ENCODE assay signal across 17 cellular contexts in genomic region chr17:46727572-46728348, GRCh38.
DNase-seq lines count a peak whose midpoint lies in the region; ATAC-seq, FAIRE-seq and TF ChIP-seq lines count a peak whose summit lies in the region.
"Had no signal": no experiment of that assay in that cellular context is flagged by ENCODE, and none has a peak within 500 bp of the region (broad histone marks: within the 10 kb centered on the region; RNA-seq: fewer than 3 reads in every experiment).

No MANE protein-coding gene starts in this region.

- TF ChIP-seq EP300 in Ishikawa (IDR thresholded peaks at IDR 0.05; ENCODE audit: borderline replicate concordance): no peak

- no peaks in the 10 kb centered on the region for H3K4me1 ChIP-seq in left lung
- H3K4me1 ChIP-seq: BLaER1, upper lobe of left lung had no signal

- H3K4me3 ChIP-seq in bronchial epithelial cell (ENCODE audit: low read depth, low read length) (no peak overlapping the region), left lung (no peak overlapping the region)
- H3K4me3 ChIP-seq: BLaER1, skin epidermis, upper lobe of left lung had no signal

- H3K36me3 ChIP-seq in bronchial epithelial cell (ENCODE audit: control insufficient read depth, insufficient read depth, low read length) (no peaks in the 10 kb centered on the region), left lung (peaks cover 0 to 39% of the 10 kb centered on the region in 2 donors)

- intact Hi-C loops in left lung (cut with DNase I): no loop called here

- DNase-seq in AG08395 (ENCODE audit: low spot score) (peak; percentile 70), bronchial epithelial cell (ENCODE audit: low read depth) (peak; percentile 91), left lung (no peak), iPS-NIHi11 (ENCODE audit: low spot score) (no peak), left lobe of liver (ENCODE audit: low spot score) (no peak), Kasumi-1 (lab: John Stamatoyannopoulos, UW) (no peak)
- DNase-seq: activated B cell treated with CpG ODN at 0.5 μM for 24 hours, GDM1, MV-4-11, natural killer cell, NCI-H524 treated with DMSO at 0.1 percent for 48 hours, SIG-M5, upper lobe of left lung had no signal

- TF ChIP-seq CTCF in bronchial epithelial cell (IDR thresholded peaks at IDR 0.05; ENCODE audit: insufficient read depth, low read length, severe bottlenecking) (no peak), left lung (IDR thresholded peaks at IDR 0.05) (no peak)

- no peaks in the 10 kb centered on the region for H3K9me3 ChIP-seq in left lung
- H3K9me3 ChIP-seq: BLaER1, upper lobe of left lung had no signal

- no peak for FAIRE-seq in bronchial epithelial cell (lab: Jason Lieb, UNC)

- no peak overlapping the region for H3K27ac ChIP-seq in left lung
- H3K27ac ChIP-seq: BLaER1, skin epidermis, upper lobe of left lung had no signal

- TF ChIP-seq RAD21 in Ishikawa (IDR thresholded peaks at IDR 0.05; ENCODE audit: low read depth): no peak

- H3K27me3 ChIP-seq in bronchial epithelial cell (ENCODE audit: control insufficient read depth, insufficient read depth, low read length): no peaks in the 10 kb centered on the region
- no peaks in the 10 kb centered on the region for H3K27me3 ChIP-seq in left lung
- H3K27me3 ChIP-seq: BLaER1, upper lobe of left lung had no signal

- ATAC-seq in left lung (peak; percentile 44), left lobe of liver (no peak), HG03108 (IDR thresholded peaks at IDR 0.05; ENCODE audit: unreplicated experiment) (no peak)
- ATAC-seq: natural killer cell had no signal

TF ChIP-seq in Ishikawa, 13 proteins besides CTCF, POLR2A, EP300 and RAD21:
- TF ChIP-seq ZBTB7A (IDR thresholded peaks at IDR 0.05; ENCODE audit: low read depth): no peak
- peak; percentile 34; the same call in 1 of the 2 replicates for TF ChIP-seq TEAD4 (IDR thresholded peaks at IDR 0.05)
- no peak for TF ChIP-seq REST (IDR thresholded peaks at IDR 0.05; ENCODE audit: low read depth)

Comparison
In these comparisons a context has a peak if more than half of its experiments do, and no peak if none do; other contexts are left out.
1. DNase-seq: peak in AG08395 (single experiment) and bronchial epithelial cell (single experiment); none in left lung (0 of 2), iPS-NIHi11 (single experiment), left lobe of liver (single experiment) and Kasumi-1 (0 of 2).